In the genomic region with DNA sequence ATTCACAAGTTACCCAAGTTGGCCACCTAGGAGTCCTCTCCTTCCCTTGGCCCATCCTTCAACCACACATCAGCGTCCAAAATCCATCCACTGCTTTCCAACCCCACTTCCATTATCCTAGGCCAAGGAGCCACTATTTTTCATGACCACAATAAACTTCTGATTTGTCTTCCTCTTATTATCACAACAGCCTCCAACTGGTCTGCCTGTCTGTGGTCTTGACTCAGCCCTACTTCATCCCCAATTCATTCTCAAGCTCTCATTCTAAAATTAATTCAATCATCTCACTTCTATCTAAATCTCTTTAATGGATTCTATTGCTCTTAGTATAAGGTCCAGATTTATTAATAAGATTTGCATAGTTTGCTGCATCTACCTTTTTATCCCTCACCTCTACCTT, we compare ENCODE assay signal across 30 cellular contexts.
"Had no signal": no experiment of that assay in that cellular context is flagged by ENCODE, and none has a peak within 500 bp of the region (broad histone marks: within the 10 kb centered on the region; RNA-seq: fewer than 3 reads in every experiment).

No MANE protein-coding gene starts in this region.

- H3K36me3 Mint-ChIP-seq: activated CD4-positive, alpha-beta memory T cell treated with anti-CD3 and anti-CD28 coated beads for 36 hours; stimulated activated memory B cell treated with anti-CD40 and anti-IgM and Interleukin-4, amounts not matched to agents 10 μg/mL and 1 μg/mL and 100 μg/mL, for 72 hours; T-cell had no signal

- H3K9me3 Mint-ChIP-seq: activated CD4-positive, alpha-beta memory T cell treated with anti-CD3 and anti-CD28 coated beads for 36 hours; activated T-cell treated with anti-CD3 and anti-CD28 coated beads, Interleukin-2, amount 50 U/mL, for 4 hours; activated T-helper 17 cell treated with anti-CD3 and anti-CD28 coated beads, Interleukin-2, amount 50 U/mL, for 72 hours; stimulated activated memory B cell treated with anti-CD40 and anti-IgM and Interleukin-4, amounts not matched to agents 10 μg/mL and 1 μg/mL and 100 μg/mL, for 72 hours; stimulated activated naive CD8-positive, alpha-beta T cell treated with anti-CD3 and anti-CD28 coated beads, Interleukin-15, amount 100 ng/mL, for 72 hours; T-cell had no signal

- H3K27me3 ChIP-seq: esophagus muscularis mucosa, pancreas, upper lobe of left lung, vagina had no signal

- ATAC-seq: activated T-cell treated with anti-CD3 and anti-CD28 coated beads, Interleukin-2, amount 50 U/mL, for 4 hours; mucosa of descending colon; naive thymus-derived CD4-positive, alpha-beta T cell; pancreas; stimulated activated memory B cell treated with anti-CD40 and anti-IgM and Interleukin-4, amounts not matched to agents 10 μg/mL and 1 μg/mL and 100 μg/mL, for 72 hours; stimulated activated naive CD8-positive, alpha-beta T cell treated with anti-CD3 and anti-CD28 coated beads, Interleukin-15, amount 100 ng/mL, for 72 hours; T-cell had no signal

- H3K4me3 Mint-ChIP-seq: activated CD4-positive, alpha-beta memory T cell treated with anti-CD3 and anti-CD28 coated beads for 36 hours; activated CD4-positive, alpha-beta T cell treated with anti-CD3 and anti-CD28 coated beads, Interleukin-2, amount 10 ng/mL, durations not matched to agents 24 days and 14 days; activated T-cell treated with anti-CD3 and anti-CD28 coated beads, Interleukin-2, amount 50 U/mL, for 4 hours; activated T-helper 17 cell treated with anti-CD3 and anti-CD28 coated beads, Interleukin-2, amount 50 U/mL, for 72 hours; dendritic cell treated with granulocyte-macrophage colony-stimulating factor and Interleukin-4, amounts not matched to agents 40 ng/mL and 50 ng/mL, for 4 days; naive thymus-derived CD4-positive, alpha-beta T cell; stimulated activated memory B cell treated with anti-CD40 and anti-IgM and Interleukin-4, amounts not matched to agents 10 μg/mL and 1 μg/mL and 100 μg/mL, for 72 hours; stimulated activated naive CD8-positive, alpha-beta T cell treated with anti-CD3 and anti-CD28 coated beads, Interleukin-15, amount 100 ng/mL, for 72 hours; T-cell had no signal

- H3K27me3 Mint-ChIP-seq: dendritic cell treated with granulocyte-macrophage colony-stimulating factor and Interleukin-4, amounts not matched to agents 40 ng/mL and 50 ng/mL, for 4 days; stimulated activated memory B cell treated with anti-CD40 and anti-IgM and Interleukin-4, amounts not matched to agents 10 μg/mL and 1 μg/mL and 100 μg/mL, for 72 hours had no signal

- DNase-seq: activated CD4-positive, alpha-beta memory T cell treated with anti-CD3 and anti-CD28 coated beads for 36 hours; activated CD4-positive, alpha-beta T cell treated with anti-CD3 and anti-CD28 coated beads, Interleukin-2, amount 10 ng/mL, durations not matched to agents 24 days and 14 days; activated CD4-positive, CD25-positive, alpha-beta regulatory T cell treated with anti-CD3 and anti-CD28 coated beads, Interleukin-2, amount 50 U/mL, for 72 hours; activated CD8-positive, alpha-beta memory T cell treated with anti-CD3 and anti-CD28 coated beads, Interleukin-2, amount 50 U/mL, for 48 hours; activated gamma-delta T cell treated with Interleukin-2 at 50 U/mL for 16 hours; activated naive CD4-positive, alpha-beta T cell treated with anti-CD3 and anti-CD28 coated beads, Interleukin-2, amount 50 U/mL, for 16 hours; activated T-cell treated with anti-CD3 and anti-CD28 coated beads, Interleukin-2, amount 50 U/mL, for 4 hours; amniotic stem cell; caudate nucleus; effector CD4-positive, alpha-beta T cell; foreskin melanocyte; left ventricle myocardium inferior; mucosa of descending colon; naive thymus-derived CD4-positive, alpha-beta T cell; pancreas; retina; small intestine; stimulated activated CD4-positive, alpha-beta T cell treated with anti-CD3 and anti-CD28 coated beads, Interleukin-4, amount 100 ng/mL, for 4 hours; stimulated activated CD8-positive, alpha-beta memory T cell treated with anti-CD3 and anti-CD28 coated beads, Interleukin-4, amount 100 ng/mL, for 48 hours; stimulated activated naive CD8-positive, alpha-beta T cell treated with anti-CD3 and anti-CD28 coated beads, Interleukin-15, amount 100 ng/mL, for 72 hours; substantia nigra; T-cell; upper lobe of left lung had no signal

- H3K27ac ChIP-seq: esophagus muscularis mucosa, left ventricle myocardium inferior, pancreas, prostate gland, upper lobe of left lung, vagina had no signal

- H3K4me3 ChIP-seq: esophagus muscularis mucosa, left ventricle myocardium inferior, lung, mucosa of descending colon, pancreas, prostate gland, upper lobe of left lung, vagina had no signal

- H3K27ac Mint-ChIP-seq: activated CD4-positive, alpha-beta memory T cell treated with anti-CD3 and anti-CD28 coated beads for 36 hours; activated CD4-positive, alpha-beta T cell treated with anti-CD3 and anti-CD28 coated beads, Interleukin-2, amount 10 ng/mL, durations not matched to agents 24 days and 14 days; activated T-helper 17 cell treated with anti-CD3 and anti-CD28 coated beads, Interleukin-2, amount 50 U/mL, for 72 hours; dendritic cell treated with granulocyte-macrophage colony-stimulating factor and Interleukin-4, amounts not matched to agents 40 ng/mL and 50 ng/mL, for 4 days; naive thymus-derived CD4-positive, alpha-beta T cell; stimulated activated memory B cell treated with anti-CD40 and anti-IgM and Interleukin-4, amounts not matched to agents 10 μg/mL and 1 μg/mL and 100 μg/mL, for 72 hours; stimulated activated naive CD8-positive, alpha-beta T cell treated with anti-CD3 and anti-CD28 coated beads, Interleukin-15, amount 100 ng/mL, for 72 hours; T-cell had no signal

- H3K36me3 ChIP-seq: esophagus muscularis mucosa, left ventricle myocardium inferior, pancreas, prostate gland, upper lobe of left lung, vagina had no signal

- H3K9me3 ChIP-seq: esophagus muscularis mucosa, left ventricle myocardium inferior, mucosa of descending colon, pancreas, prostate gland, upper lobe of left lung, vagina had no signal

- H3K4me1 ChIP-seq: esophagus muscularis mucosa, prostate gland, upper lobe of left lung, vagina had no signal
